In the genomic region with DNA sequence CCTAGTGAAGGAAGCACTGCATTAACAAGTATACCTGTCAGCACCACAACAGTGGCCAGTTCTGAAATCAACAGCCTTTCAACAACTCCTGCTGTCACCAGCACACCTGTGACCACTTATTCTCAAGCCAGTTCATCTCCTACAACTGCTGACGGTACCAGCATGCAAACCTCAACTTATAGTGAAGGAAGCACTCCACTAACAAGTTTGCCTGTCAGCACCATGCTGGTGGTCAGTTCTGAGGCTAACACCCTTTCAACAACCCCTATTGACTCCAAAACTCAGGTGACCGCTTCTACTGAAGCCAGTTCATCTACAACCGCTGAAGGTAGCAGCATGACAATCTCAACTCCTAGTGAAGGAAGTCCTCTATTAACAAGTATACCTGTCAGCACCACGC, we compare ENCODE assay signal across 7 cellular contexts. TPM values are rescaled to one million over a fixed set of nuclear protein-coding genes. Genes with fewer than 3 reads are reported as not detected.
"Had no signal": no experiment of that assay in that cellular context is flagged by ENCODE, and none has a peak within 500 bp of the region (broad histone marks: within the 10 kb centered on the region; RNA-seq: fewer than 3 reads in every experiment).

No MANE protein-coding gene starts in this region.

- H3K4me3 ChIP-seq: GM23248, HAP-1, K562 had no signal

- H3K9ac ChIP-seq: GM23248 had no signal

- H3K4me1 ChIP-seq: HAP-1 had no signal

- H3K9me3 ChIP-seq: HAP-1 had no signal

- DNase-seq: GM23248, GOT3, H7, IMR-90 had no signal

- H2AFZ ChIP-seq: GM23248 had no signal

- H3K27ac ChIP-seq: GM23248 had no signal

- ATAC-seq: K562 had no signal

- H3K36me3 ChIP-seq: HAP-1 had no signal

RNA-seq across cellular contexts. Expression of gene MUC17, which starts 16.1 kb away (rescaled TPM):
- total RNA-seq: GM23248, H4, H7, IMR-90, K562 had no signal
- polyA plus RNA-seq: GM23248, K562 had no signal
